Comparison of ENCODE assay signal across 1 cellular context in the genomic region with DNA sequence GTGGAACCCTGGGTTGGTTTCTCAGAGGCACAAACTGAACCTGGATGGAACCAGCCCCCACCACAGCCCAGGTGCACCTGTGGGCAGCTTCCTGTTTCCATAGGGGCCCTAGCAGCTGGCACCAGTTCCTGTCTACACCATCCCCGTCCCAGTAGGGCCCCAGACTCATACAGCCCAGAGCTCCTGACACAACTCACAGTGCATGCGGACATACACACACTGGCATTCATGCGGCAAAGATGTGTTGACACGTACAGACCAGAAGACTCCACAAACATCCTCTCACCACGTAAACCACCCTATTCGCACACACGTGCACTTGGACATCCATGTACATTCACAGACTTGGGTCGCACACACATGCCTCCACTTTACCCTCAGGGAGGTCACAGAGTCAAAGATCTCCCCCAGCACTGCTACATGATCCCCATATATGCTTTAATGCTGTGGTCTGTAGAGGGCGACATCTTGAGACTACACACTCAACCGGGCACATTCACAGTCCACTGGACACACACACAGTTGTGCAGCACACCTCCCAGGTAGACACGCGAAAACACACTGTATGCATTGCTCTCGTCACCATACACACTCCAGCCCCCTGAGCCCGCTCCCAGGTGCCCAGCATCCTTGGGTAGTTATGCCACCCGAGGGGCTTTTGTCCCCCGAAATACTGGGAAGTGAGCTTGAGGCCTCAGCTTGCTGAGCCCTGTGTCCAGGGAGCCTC.
TF ChIP-seq lines count a peak whose summit lies in the region.

No MANE protein-coding gene starts in this region.

TF ChIP-seq in WTC11, 78 proteins besides CTCF, POLR2A, EP300 and RAD21 (continued from another document):
- TF ChIP-seq, protein P1, sequence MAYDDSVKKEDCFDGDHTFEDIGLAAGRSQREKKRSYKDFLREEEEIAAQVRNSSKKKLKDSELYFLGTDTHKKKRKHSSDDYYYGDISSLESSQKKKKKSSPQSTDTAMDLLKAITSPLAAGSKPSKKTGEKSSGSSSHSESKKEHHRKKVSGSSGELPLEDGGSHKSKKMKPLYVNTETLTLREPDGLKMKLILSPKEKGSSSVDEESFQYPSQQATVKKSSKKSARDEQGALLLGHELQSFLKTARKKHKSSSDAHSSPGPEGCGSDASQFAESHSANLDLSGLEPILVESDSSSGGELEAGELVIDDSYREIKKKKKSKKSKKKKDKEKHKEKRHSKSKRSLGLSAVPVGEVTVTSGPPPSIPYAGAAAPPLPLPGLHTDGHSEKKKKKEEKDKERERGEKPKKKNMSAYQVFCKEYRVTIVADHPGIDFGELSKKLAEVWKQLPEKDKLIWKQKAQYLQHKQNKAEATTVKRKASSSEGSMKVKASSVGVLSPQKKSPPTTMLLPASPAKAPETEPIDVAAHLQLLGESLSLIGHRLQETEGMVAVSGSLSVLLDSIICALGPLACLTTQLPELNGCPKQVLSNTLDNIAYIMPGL (CRISPR knock-in tag; IDR thresholded peaks at IDR 0.05), result no peak
- TF ChIP-seq ATF3 (CRISPR knock-in tag; conservative IDR thresholded peaks at IDR 0.05) (no peak), SMAD4 (CRISPR knock-in tag; IDR thresholded peaks at IDR 0.05) (no peak), NR2C2 (CRISPR knock-in tag; IDR thresholded peaks at IDR 0.05) (no peak)
- TF ChIP-seq, protein P2, sequence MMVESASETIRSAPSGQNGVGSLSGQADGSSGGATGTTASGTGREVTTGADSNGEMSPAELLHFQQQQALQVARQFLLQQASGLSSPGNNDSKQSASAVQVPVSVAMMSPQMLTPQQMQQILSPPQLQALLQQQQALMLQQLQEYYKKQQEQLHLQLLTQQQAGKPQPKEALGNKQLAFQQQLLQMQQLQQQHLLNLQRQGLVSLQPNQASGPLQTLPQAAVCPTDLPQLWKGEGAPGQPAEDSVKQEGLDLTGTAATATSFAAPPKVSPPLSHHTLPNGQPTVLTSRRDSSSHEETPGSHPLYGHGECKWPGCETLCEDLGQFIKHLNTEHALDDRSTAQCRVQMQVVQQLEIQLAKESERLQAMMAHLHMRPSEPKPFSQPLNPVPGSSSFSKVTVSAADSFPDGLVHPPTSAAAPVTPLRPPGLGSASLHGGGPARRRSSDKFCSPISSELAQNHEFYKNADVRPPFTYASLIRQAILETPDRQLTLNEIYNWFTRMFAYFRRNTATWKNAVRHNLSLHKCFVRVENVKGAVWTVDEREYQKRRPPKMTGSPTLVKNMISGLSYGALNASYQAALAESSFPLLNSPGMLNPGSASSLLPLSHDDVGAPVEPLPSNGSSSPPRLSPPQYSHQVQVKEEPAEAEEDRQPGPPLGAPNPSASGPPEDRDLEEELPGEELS (CRISPR knock-in tag; IDR thresholded peaks at IDR 0.05), result no peak
